In genomic region chr6:108689279-108690161, GRCh38 we compare ENCODE assay signal across 10 cellular contexts.
A peak's percentile ranks its signal among the peaks of the same experiment; 100 is the strongest.
DNase-seq lines count a peak whose midpoint lies in the region; ATAC-seq and TF ChIP-seq lines count a peak whose summit lies in the region.
"Had no signal": no experiment of that assay in that cellular context is flagged by ENCODE, and none has a peak within 500 bp of the region (broad histone marks: within the 10 kb centered on the region; RNA-seq: fewer than 3 reads in every experiment).

No MANE protein-coding gene starts in this region.

- no peaks in the 10 kb centered on the region for H3K9me3 ChIP-seq in lung (ENCODE audit: control insufficient read depth in 2 of 2, insufficient read depth in 1 of 2, low read length in 1 of 2)
- H3K9me3 ChIP-seq: BLaER1 had no signal

- no peaks in the 10 kb centered on the region for H3K27me3 Mint-ChIP-seq in activated CD4-positive, alpha-beta memory T cell treated with anti-CD3 and anti-CD28 coated beads, Interleukin-2, amount 10 ng/mL, durations not matched to agents 7 days and 5 days

- ATAC-seq in lung (ENCODE audit: insufficient read depth, low FRiP score) (peak; percentile 89), HG03571 (IDR thresholded peaks at IDR 0.05; ENCODE audit: unreplicated experiment) (no peak), GM18502 (IDR thresholded peaks at IDR 0.05; ENCODE audit: poor library complexity, unreplicated experiment) (no peak)

- no peak overlapping the region for H3K27ac Mint-ChIP-seq in activated CD4-positive, alpha-beta memory T cell treated with anti-CD3 and anti-CD28 coated beads, Interleukin-2, amount 10 ng/mL, durations not matched to agents 7 days and 5 days

- H3K36me3 ChIP-seq in lung (ENCODE audit: control insufficient read depth in 2 of 2, insufficient read depth in 2 of 2, low read length in 2 of 2), result peaks cover 2 to 3% of the 10 kb centered on the region in 2 donors

- no peak overlapping the region for H3K4me3 Mint-ChIP-seq in activated CD4-positive, alpha-beta memory T cell treated with anti-CD3 and anti-CD28 coated beads, Interleukin-2, amount 10 ng/mL, durations not matched to agents 7 days and 5 days

- peaks cover 14% of the 10 kb centered on the region for H3K4me1 Mint-ChIP-seq in activated CD4-positive, alpha-beta memory T cell treated with anti-CD3 and anti-CD28 coated beads, Interleukin-2, amount 10 ng/mL, durations not matched to agents 7 days and 5 days

- no peaks in the 10 kb centered on the region for H3K9me3 Mint-ChIP-seq in activated CD4-positive, alpha-beta memory T cell treated with anti-CD3 and anti-CD28 coated beads, Interleukin-2, amount 10 ng/mL, durations not matched to agents 7 days and 5 days

- CTCF ChIA-PET in activated CD4-positive, alpha-beta memory T cell treated with anti-CD3 and anti-CD28 coated beads, Interleukin-2, amount 10 ng/mL, durations not matched to agents 7 days and 5 days (lab: Charles Lee), result no interaction called here

- H3K4me1 ChIP-seq in lung (ENCODE audit: control insufficient read depth in 2 of 2, insufficient read depth in 2 of 2, low read length in 2 of 2), result peaks cover 14 to 16% of the 10 kb centered on the region in 2 donors

- H3K4me3 ChIP-seq in choroid plexus epithelial cell (ENCODE audit: low read depth, low read length) (no peak overlapping the region), lung (no peak overlapping the region)
- H3K4me3 ChIP-seq: BLaER1 had no signal

- TF ChIP-seq CTCF in choroid plexus epithelial cell (conservative IDR thresholded peaks at IDR 0.05; ENCODE audit: low read depth, low read length), result no peak
- no peak for TF ChIP-seq CTCF in lung (IDR thresholded peaks at IDR 0.05; ENCODE audit: control extremely low read depth, extremely low read depth)

- POLR2A ChIA-PET in activated CD4-positive, alpha-beta memory T cell treated with anti-CD3 and anti-CD28 coated beads, Interleukin-2, amount 10 ng/mL, durations not matched to agents 7 days and 5 days (lab: Charles Lee), result no interaction called here

- peaks cover 11% of the 10 kb centered on the region for H3K36me3 Mint-ChIP-seq in activated CD4-positive, alpha-beta memory T cell treated with anti-CD3 and anti-CD28 coated beads, Interleukin-2, amount 10 ng/mL, durations not matched to agents 7 days and 5 days (ENCODE audit: low read depth)

- WGBS in lung, 2 donors, result 40 to 47% methylated on average over 15 of the region's 15 CpGs

- DNase-seq in A172 (ENCODE audit: low spot score) (peak; percentile 94), LoVo (ENCODE audit: low spot score) (peak; percentile 46), choroid plexus epithelial cell (ENCODE audit: low read depth) (peak; percentile 96), lung (ENCODE audit: low spot score) (peak; percentile 93), NCI-H2029 (lab: John Stamatoyannopoulos, UW) (no peak)
- no peak for DNase-seq in activated CD4-positive, alpha-beta memory T cell treated with anti-CD3 and anti-CD28 coated beads, Interleukin-2, amount 10 ng/mL, durations not matched to agents 7 days and 5 days

- no peaks in the 10 kb centered on the region for H3K27me3 ChIP-seq in lung (ENCODE audit: control insufficient read depth, insufficient read depth)
- H3K27me3 ChIP-seq: BLaER1 had no signal

- peak overlapping the region; percentile 45 to 82 for H3K27ac ChIP-seq in lung (ENCODE audit: low read depth in 1 of 2, low read length in 1 of 2)
- H3K27ac ChIP-seq: BLaER1, VCaP had no signal

Comparison
In these comparisons a context has a peak if more than half of its experiments do, and no peak if none do; other contexts are left out.
1. DNase-seq: peak in A172 (single experiment), LoVo (single experiment), choroid plexus epithelial cell (single experiment) and lung (single experiment); none in activated CD4-positive, alpha-beta memory T cell treated with anti-CD3 and anti-CD28 coated beads, Interleukin-2, amount 10 ng/mL, durations not matched to agents 7 days and 5 days (single experiment) and NCI-H2029 (single experiment).